ENCODE assay signal across 23 cellular contexts in genomic region chr2:125698280-125698679, GRCh38.
"Had no signal": no experiment of that assay in that cellular context is flagged by ENCODE, and none has a peak within 500 bp of the region (broad histone marks: within the 10 kb centered on the region; RNA-seq: fewer than 3 reads in every experiment).

No MANE protein-coding gene starts in this region.

- DNase-seq: dermis blood vessel endothelial cell; dorsolateral prefrontal cortex; effector CD4-positive, alpha-beta T cell; effector memory CD4-positive, alpha-beta T cell; foreskin fibroblast; foreskin melanocyte; gastrocnemius medialis; glutamatergic neuron; head of caudate nucleus; heart right ventricle; hypothalamus; left cardiac atrium; left lung; left ventricle myocardium superior; lower lobe of right lung; mesendoderm; midbrain had no signal

- ATAC-seq: gastrocnemius medialis, heart right ventricle, left cardiac atrium, left lung, left ventricle myocardium superior, lower lobe of right lung had no signal

- H3K27me3 ChIP-seq: dorsolateral prefrontal cortex, esophagus muscularis mucosa, gastrocnemius medialis, heart right ventricle, left lung had no signal

- H3K4me1 ChIP-seq: esophagus muscularis mucosa, gastrocnemius medialis, heart right ventricle, left lung, lower lobe of right lung had no signal

- H3K9me3 ChIP-seq: esophagus muscularis mucosa, gastrocnemius medialis, heart right ventricle, left lung, lower lobe of right lung had no signal

- H3K36me3 ChIP-seq: esophagus muscularis mucosa, gastrocnemius medialis, heart right ventricle, left lung, lower lobe of right lung had no signal

- H3K4me3 ChIP-seq: coronary artery, dorsolateral prefrontal cortex, esophagus muscularis mucosa, gastrocnemius medialis, heart right ventricle, left lung, lower lobe of right lung had no signal

- H3K27ac ChIP-seq: coronary artery, dorsolateral prefrontal cortex, esophagus muscularis mucosa, gastrocnemius medialis, heart right ventricle, left lung, lower lobe of right lung had no signal

- FAIRE-seq: colon, endothelial cell of umbilical vein, islet of Langerhans, keratinocyte had no signal
